In the genomic region with DNA sequence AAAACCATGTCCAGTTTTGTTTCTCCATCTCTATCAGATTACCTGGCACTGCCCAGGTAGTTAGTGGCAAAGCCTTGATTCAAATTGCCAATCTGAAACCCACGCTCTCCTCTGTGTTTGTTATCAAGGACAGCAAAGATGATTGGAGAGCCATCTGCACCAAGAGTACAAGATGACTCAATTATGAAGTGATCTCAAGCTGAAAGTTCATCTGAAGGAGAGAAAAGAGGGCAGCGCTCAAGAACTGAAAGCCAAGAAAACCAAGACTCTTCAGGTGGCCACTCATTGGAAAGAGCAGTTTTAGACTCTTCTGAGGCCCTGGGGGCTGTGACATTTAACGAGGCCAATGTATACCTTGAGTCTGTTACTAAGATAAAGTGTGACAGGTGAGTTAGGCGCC, we compare ENCODE assay signal across 16 cellular contexts. TPM values are rescaled to one million over a fixed set of nuclear protein-coding genes. Genes with fewer than 3 reads are reported as not detected.
DNase-seq lines count a peak whose midpoint lies in the region; ATAC-seq and TF ChIP-seq lines count a peak whose summit lies in the region.
"Had no signal": no experiment of that assay in that cellular context is flagged by ENCODE, and none has a peak within 500 bp of the region (broad histone marks: within the 10 kb centered on the region; RNA-seq: fewer than 3 reads in every experiment).

No MANE protein-coding gene starts in this region.

- H3K27ac ChIP-seq in dorsolateral prefrontal cortex, result no peak overlapping the region
- H3K27ac ChIP-seq: brain microvascular endothelial cell, ovary had no signal

- DNase-seq in dorsolateral prefrontal cortex, result no peak
- DNase-seq in NCI-H1105 (lab: John Stamatoyannopoulos, UW), result no peak
- DNase-seq in NCI-H2196 treated with DMSO at 0.1 percent for 48 hours (lab: John Stamatoyannopoulos, UW; ENCODE audit: unreplicated experiment), result no peak
- no peak for DNase-seq in activated CD4-positive, CD25-positive, alpha-beta regulatory T cell (lab: John Stamatoyannopoulos, UW)
- DNase-seq: activated naive CD4-positive, alpha-beta T cell treated with anti-CD3 and anti-CD28 coated beads for 36 hours; brain microvascular endothelial cell; Caco-2; GF-D8; MM.1S; NCI-H2029; NCI-H526 treated with DMSO at 0.1 percent for 48 hours; ovary had no signal

- intact Hi-C loops in dorsolateral prefrontal cortex (cut with DNase I), result no loop called here

- H3K27me3 ChIP-seq in dorsolateral prefrontal cortex, result no peaks in the 10 kb centered on the region
- H3K27me3 ChIP-seq: brain microvascular endothelial cell, ovary had no signal

- H3K4me3 ChIP-seq in dorsolateral prefrontal cortex, result no peak overlapping the region
- H3K4me3 ChIP-seq: ovary had no signal

- TF ChIP-seq CTCF in dorsolateral prefrontal cortex (IDR thresholded peaks at IDR 0.05 in 54 of 56, conservative IDR thresholded peaks at IDR 0.05 in 2 of 56; ENCODE audit: low read depth in 1 of 56, partially characterized antibody in 56 of 56), result no peak

- peak; percentile 81 for ATAC-seq in GM18502 (IDR thresholded peaks at IDR 0.05; ENCODE audit: poor library complexity, unreplicated experiment)
- ATAC-seq in GM19395 (IDR thresholded peaks at IDR 0.05; ENCODE audit: unreplicated experiment), result peak; percentile 83
- peak; percentile 84 for ATAC-seq in HG02870 (IDR thresholded peaks at IDR 0.05; ENCODE audit: unreplicated experiment)
- ATAC-seq in HG03558 (IDR thresholded peaks at IDR 0.05; ENCODE audit: extremely low read depth, unreplicated experiment), result peak; percentile 50

RNA-seq across cellular contexts. Expression of a gene that starts 13.8 kb away (rescaled TPM):
- total RNA-seq in dorsolateral prefrontal cortex, result 10 to 100 TPM in 12 of 120 experiments, 1 to 10 TPM in 108; 2.0 to 16.0 (median 6.2) TPM
- total RNA-seq: activated naive CD4-positive, alpha-beta T cell treated with anti-CD3 and anti-CD28 coated beads for 36 hours; Caco-2 had no signal
